24 cellular contexts compared by ENCODE assay signal in the genomic region with DNA sequence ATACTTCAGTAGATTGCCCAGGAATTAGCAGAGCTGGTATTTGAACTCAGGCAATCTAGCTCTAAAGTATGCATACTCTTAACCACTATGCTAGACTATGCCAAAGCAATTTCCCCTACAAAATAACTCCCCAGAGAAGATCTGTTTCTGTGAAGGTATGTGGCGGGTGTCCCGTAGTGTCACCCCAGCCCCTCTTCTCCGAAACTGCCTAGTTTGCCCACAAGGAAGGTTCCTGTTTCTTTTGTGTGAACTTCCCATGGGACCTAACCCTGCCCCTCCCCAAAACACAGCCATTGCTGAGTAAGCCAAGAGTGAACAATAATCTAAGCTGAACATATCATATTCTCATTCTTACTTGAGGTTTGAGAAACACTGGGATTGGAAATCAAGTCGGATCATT.
"Had no signal": no experiment of that assay in that cellular context is flagged by ENCODE, and none has a peak within 500 bp of the region (broad histone marks: within the 10 kb centered on the region; RNA-seq: fewer than 3 reads in every experiment).

No MANE protein-coding gene starts in this region.

- H3K4me3 Mint-ChIP-seq: activated CD4-positive, alpha-beta T cell treated with anti-CD3 and anti-CD28 coated beads for 36 hours; activated naive CD8-positive, alpha-beta T cell treated with anti-CD3 and anti-CD28 coated beads for 36 hours; natural killer cell treated with Interleukin-12 subunit alpha and Interleukin-12 subunit beta and Interleukin-15 and Interleukin-18, amount 100 ng/mL, for 72 hours; T-helper 1 cell treated with Interleukin-12 subunit alpha and Interleukin-12 subunit beta and Interleukin-4 antibody, amounts not matched to agents 30 μg/mL and 1 μg/mL, for 36 hours; WTC11 had no signal

- H3K36me3 ChIP-seq: esophagus muscularis mucosa, left lung, sigmoid colon, upper lobe of right lung had no signal

- H3K4me3 ChIP-seq: esophagus muscularis mucosa, left lung, sigmoid colon, smooth muscle cell, upper lobe of right lung had no signal

- FAIRE-seq: astrocyte, frontal cortex had no signal

- H3K9me3 ChIP-seq: upper lobe of right lung had no signal

- H3K9me3 Mint-ChIP-seq: natural killer cell treated with Interleukin-12 subunit alpha and Interleukin-12 subunit beta and Interleukin-15 and Interleukin-18, amount 100 ng/mL, for 72 hours had no signal

- H3K27me3 Mint-ChIP-seq: activated CD4-positive, alpha-beta T cell treated with anti-CD3 and anti-CD28 coated beads for 36 hours; activated naive CD8-positive, alpha-beta T cell treated with anti-CD3 and anti-CD28 coated beads for 36 hours; natural killer cell treated with Interleukin-12 subunit alpha and Interleukin-12 subunit beta and Interleukin-15 and Interleukin-18, amount 100 ng/mL, for 72 hours; progenitor cell of endocrine pancreas had no signal

- H3K27ac ChIP-seq: esophagus muscularis mucosa, left lung, sigmoid colon, upper lobe of right lung had no signal

- H3K4me2 ChIP-seq: smooth muscle cell had no signal

- H3K27ac Mint-ChIP-seq: activated CD4-positive, alpha-beta T cell treated with anti-CD3 and anti-CD28 coated beads for 36 hours; activated naive CD8-positive, alpha-beta T cell treated with anti-CD3 and anti-CD28 coated beads for 36 hours; natural killer cell treated with Interleukin-12 subunit alpha and Interleukin-12 subunit beta and Interleukin-15 and Interleukin-18, amount 100 ng/mL, for 72 hours; progenitor cell of endocrine pancreas; T-helper 1 cell treated with Interleukin-12 subunit alpha and Interleukin-12 subunit beta and Interleukin-4 antibody, amounts not matched to agents 30 μg/mL and 1 μg/mL, for 36 hours; WTC11 had no signal

- H3K4me1 ChIP-seq: esophagus muscularis mucosa, left lung, sigmoid colon, upper lobe of right lung had no signal

- DNase-seq: activated CD4-positive, alpha-beta T cell treated with anti-CD3 and anti-CD28 coated beads for 36 hours; activated naive CD8-positive, alpha-beta T cell treated with anti-CD3 and anti-CD28 coated beads for 36 hours; activated T-cell treated with anti-CD3 and anti-CD28 coated beads, Interleukin-2, amount 50 U/mL, for 1 hour; central memory CD4-positive, alpha-beta T cell; dermis blood vessel endothelial cell; effector memory CD4-positive, alpha-beta T cell; glutamatergic neuron; hippocampal formation; kidney glomerular epithelial cell; left lung; retina; sigmoid colon; stimulated activated CD4-positive, alpha-beta T cell treated with anti-CD3 and anti-CD28 coated beads, Interleukin-15, amount 100 ng/mL, for 24 hours; stimulated activated naive CD4-positive, alpha-beta T cell treated with Interleukin-2 at 50 U/mL for 16 hours; T1000; upper lobe of right lung had no signal

- H3K27me3 ChIP-seq: esophagus muscularis mucosa, left lung, sigmoid colon, upper lobe of right lung had no signal

- H3K4me1 Mint-ChIP-seq: WTC11 had no signal

- ATAC-seq: activated CD4-positive, alpha-beta T cell treated with anti-CD3 and anti-CD28 coated beads for 36 hours; left lung; natural killer cell treated with Interleukin-12 subunit alpha and Interleukin-12 subunit beta and Interleukin-15 and Interleukin-18, amount 100 ng/mL, for 72 hours; upper lobe of right lung; WTC11 had no signal
